9 cellular contexts compared by ENCODE assay signal in genomic region chr2:152611458-152612231, GRCh38.
DNase-seq lines count a peak whose midpoint lies in the region; ATAC-seq and TF ChIP-seq lines count a peak whose summit lies in the region.
"Had no signal": no experiment of that assay in that cellular context is flagged by ENCODE, and none has a peak within 500 bp of the region (broad histone marks: within the 10 kb centered on the region; RNA-seq: fewer than 3 reads in every experiment).

No MANE protein-coding gene starts in this region.

- ATAC-seq in HG02973 (IDR thresholded peaks at IDR 0.05; ENCODE audit: unreplicated experiment): peak; percentile 63
- peak; percentile 98 for ATAC-seq in sciatic nerve

- peaks cover 20% of the 10 kb centered on the region; the same call in 1 of the 2 replicates for H3K4me1 ChIP-seq in PC-9 (replicated peaks; ENCODE audit: insufficient read depth)
- peaks cover 0 to 12% (median 8%) of the 10 kb centered on the region in 3 donors for H3K4me1 ChIP-seq in esophagus squamous epithelium

- H3K4me2 ChIP-seq in PC-9: 0 out of 2 replicates have a peak overlapping the region, but pooled peaks have one; percentile 11

- no peaks in the 10 kb centered on the region for H4K20me1 ChIP-seq in PC-9 (ENCODE audit: insufficient read depth)

- H3K27ac ChIP-seq in PC-9 (no peak overlapping the region; the same call in 1 of the 2 replicates), esophagus squamous epithelium (peak overlapping the region in 3 of 4 donors; percentile 38 to 80 (median 47))
- H3K27ac ChIP-seq: 22Rv1 had no signal

- DNase-seq in DMS 273 (lab: John Stamatoyannopoulos, UW; ENCODE audit: unreplicated experiment): peak; percentile 38
- no peak for DNase-seq in DMS 273 treated with DMSO at 0.1 percent for 48 hours (lab: John Stamatoyannopoulos, UW)
- DNase-seq in PC-9: peak in 1 of 2 experiments; percentile 34
- no peak for DNase-seq in esophagus squamous epithelium (lab: John Stamatoyannopoulos, UW)
- peak; percentile 69 for DNase-seq in sciatic nerve (ENCODE audit: low spot score)
- no peak for DNase-seq in posterior vena cava (ENCODE audit: low spot score)
- no peak for DNase-seq in activated gamma-delta T cell treated with Interleukin-2 at 50 U/mL for 16 hours

- no TSS peak for BruUV-seq in PC-9 (replicated peaks; lab: Mats Ljungman, UMichigan)

- no peak for TF ChIP-seq POLR2A in esophagus squamous epithelium (IDR thresholded peaks at IDR 0.05)

- no peaks in the 10 kb centered on the region for H3K9me3 ChIP-seq in PC-9 (ENCODE audit: insufficient read depth, low read depth)
- H3K9me3 ChIP-seq in esophagus squamous epithelium: no peaks in the 10 kb centered on the region

- intact Hi-C loops in PC-9 (cut with micrococcal nuclease; ENCODE audit: unreplicated experiment) (loop anchor here (10.0 kb wide), 2 partner anchors 107 to 207 kb away; no protein-coding TSS in a partner anchor), esophagus squamous epithelium (cut with DNase I) (no loop called here), sciatic nerve (cut with DNase I) (no loop called here), posterior vena cava (cut with DNase I) (no loop called here)

- CTCF ChIA-PET in PC-9 (lab: Charles Lee): no interaction called here

- TF ChIP-seq CTCF in PC-9 (conservative IDR thresholded peaks at IDR 0.05) (no peak), esophagus squamous epithelium (IDR thresholded peaks at IDR 0.05) (no peak)

- H3K36me3 ChIP-seq in PC-9 (ENCODE audit: low read depth) (peaks cover 6% of the 10 kb centered on the region; the same call in 1 of the 2 replicates), esophagus squamous epithelium (peaks cover 0 to 8% (median 0%) of the 10 kb centered on the region in 3 donors)

- H3K27me3 ChIP-seq in PC-9 (ENCODE audit: insufficient read depth, low read depth): no peaks in the 10 kb centered on the region
- no peaks in the 10 kb centered on the region for H3K27me3 ChIP-seq in esophagus squamous epithelium

- 71 to 74% methylated on average over 5 of the region's 5 CpGs for WGBS in esophagus squamous epithelium, 2 donors

- H2AFZ ChIP-seq in PC-9: no peak overlapping the region

- peaks cover 5% of the 10 kb centered on the region; the same call in 1 of the 2 replicates for H3F3A ChIP-seq in PC-9 (ENCODE audit: insufficient read depth, low read depth)

- POLR2A ChIA-PET in PC-9 (lab: Charles Lee; ENCODE audit: unreplicated experiment): no interaction called here

- H3K79me2 ChIP-seq in PC-9 (ENCODE audit: low read depth): no peaks in the 10 kb centered on the region

- no peak overlapping the region for H3K4me3 ChIP-seq in PC-9
- no peak overlapping the region for H3K4me3 ChIP-seq in esophagus squamous epithelium

- H3K9me2 ChIP-seq in PC-9 (ENCODE audit: insufficient read depth): no peaks in the 10 kb centered on the region

Comparison
In these comparisons a context has a peak if more than half of its experiments do, and no peak if none do; other contexts are left out.
1. DNase-seq: peak in DMS 273 (single experiment) and sciatic nerve (single experiment); none in DMS 273 treated with DMSO at 0.1 percent for 48 hours (single experiment), esophagus squamous epithelium (single experiment), posterior vena cava (single experiment) and activated gamma-delta T cell treated with Interleukin-2 at 50 U/mL for 16 hours (single experiment).